1 cellular context compared by ENCODE assay signal in the genomic region with DNA sequence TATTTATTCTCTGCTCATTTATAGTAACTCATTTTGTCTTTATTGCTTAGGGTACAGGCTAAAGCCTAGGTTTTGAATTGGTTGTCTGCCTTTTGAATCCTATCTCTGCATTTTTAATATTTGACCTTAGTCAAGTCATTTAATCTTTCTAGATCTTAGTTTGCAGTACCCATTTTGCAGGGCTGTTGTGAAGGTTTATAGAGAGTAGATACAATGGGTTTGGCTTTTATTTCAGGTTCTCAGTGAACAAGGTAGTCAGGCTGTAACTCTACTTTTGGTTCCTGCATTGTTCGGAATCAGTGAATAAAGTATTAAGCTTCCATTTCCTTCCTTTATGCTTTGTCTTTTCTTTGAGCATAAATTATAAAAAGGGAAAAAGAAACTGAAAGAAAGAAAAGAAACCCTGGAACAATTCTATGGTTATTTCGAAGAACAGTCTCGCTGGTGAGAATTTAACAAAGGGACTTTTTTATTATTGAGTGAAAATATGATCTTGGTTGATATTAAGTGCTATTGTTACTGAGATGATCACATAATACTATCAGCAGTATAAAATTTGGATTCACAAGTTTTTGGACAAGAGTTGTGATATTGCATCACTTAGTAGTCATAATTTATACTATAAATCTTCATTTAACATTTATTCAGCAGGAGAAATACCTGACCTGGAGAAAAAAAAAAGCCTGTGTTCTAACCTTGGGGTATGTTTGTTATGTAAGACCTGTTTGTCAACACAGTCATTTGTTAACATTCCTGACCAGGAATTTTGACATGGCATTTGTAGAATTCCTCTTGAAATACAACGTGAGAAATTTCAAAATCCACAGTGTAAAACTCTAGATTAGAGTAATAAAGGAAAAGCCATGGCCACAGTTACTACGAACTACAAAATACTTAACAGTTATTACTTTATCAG.
TF ChIP-seq lines count a peak whose summit lies in the region.

No MANE protein-coding gene starts in this region.

TF ChIP-seq in HepG2, 621 proteins besides CTCF, POLR2A, EP300 and RAD21 (continued from another document):
- TF ChIP-seq, protein P1, sequence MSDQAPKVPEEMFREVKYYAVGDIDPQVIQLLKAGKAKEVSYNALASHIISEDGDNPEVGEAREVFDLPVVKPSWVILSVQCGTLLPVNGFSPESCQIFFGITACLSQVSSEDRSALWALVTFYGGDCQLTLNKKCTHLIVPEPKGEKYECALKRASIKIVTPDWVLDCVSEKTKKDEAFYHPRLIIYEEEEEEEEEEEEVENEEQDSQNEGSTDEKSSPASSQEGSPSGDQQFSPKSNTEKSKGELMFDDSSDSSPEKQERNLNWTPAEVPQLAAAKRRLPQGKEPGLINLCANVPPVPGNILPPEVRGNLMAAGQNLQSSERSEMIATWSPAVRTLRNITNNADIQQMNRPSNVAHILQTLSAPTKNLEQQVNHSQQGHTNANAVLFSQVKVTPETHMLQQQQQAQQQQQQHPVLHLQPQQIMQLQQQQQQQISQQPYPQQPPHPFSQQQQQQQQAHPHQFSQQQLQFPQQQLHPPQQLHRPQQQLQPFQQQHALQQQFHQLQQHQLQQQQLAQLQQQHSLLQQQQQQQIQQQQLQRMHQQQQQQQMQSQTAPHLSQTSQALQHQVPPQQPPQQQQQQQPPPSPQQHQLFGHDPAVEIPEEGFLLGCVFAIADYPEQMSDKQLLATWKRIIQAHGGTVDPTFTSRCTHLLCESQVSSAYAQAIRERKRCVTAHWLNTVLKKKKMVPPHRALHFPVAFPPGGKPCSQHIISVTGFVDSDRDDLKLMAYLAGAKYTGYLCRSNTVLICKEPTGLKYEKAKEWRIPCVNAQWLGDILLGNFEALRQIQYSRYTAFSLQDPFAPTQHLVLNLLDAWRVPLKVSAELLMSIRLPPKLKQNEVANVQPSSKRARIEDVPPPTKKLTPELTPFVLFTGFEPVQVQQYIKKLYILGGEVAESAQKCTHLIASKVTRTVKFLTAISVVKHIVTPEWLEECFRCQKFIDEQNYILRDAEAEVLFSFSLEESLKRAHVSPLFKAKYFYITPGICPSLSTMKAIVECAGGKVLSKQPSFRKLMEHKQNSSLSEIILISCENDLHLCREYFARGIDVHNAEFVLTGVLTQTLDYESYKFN (CRISPR knock-in tag; conservative IDR thresholded peaks at IDR 0.05), result no peak
TF ChIP-seq in HepG2: peak in this region for 1.
